Comparison of ENCODE assay signal across 1 cellular context in the genomic region with DNA sequence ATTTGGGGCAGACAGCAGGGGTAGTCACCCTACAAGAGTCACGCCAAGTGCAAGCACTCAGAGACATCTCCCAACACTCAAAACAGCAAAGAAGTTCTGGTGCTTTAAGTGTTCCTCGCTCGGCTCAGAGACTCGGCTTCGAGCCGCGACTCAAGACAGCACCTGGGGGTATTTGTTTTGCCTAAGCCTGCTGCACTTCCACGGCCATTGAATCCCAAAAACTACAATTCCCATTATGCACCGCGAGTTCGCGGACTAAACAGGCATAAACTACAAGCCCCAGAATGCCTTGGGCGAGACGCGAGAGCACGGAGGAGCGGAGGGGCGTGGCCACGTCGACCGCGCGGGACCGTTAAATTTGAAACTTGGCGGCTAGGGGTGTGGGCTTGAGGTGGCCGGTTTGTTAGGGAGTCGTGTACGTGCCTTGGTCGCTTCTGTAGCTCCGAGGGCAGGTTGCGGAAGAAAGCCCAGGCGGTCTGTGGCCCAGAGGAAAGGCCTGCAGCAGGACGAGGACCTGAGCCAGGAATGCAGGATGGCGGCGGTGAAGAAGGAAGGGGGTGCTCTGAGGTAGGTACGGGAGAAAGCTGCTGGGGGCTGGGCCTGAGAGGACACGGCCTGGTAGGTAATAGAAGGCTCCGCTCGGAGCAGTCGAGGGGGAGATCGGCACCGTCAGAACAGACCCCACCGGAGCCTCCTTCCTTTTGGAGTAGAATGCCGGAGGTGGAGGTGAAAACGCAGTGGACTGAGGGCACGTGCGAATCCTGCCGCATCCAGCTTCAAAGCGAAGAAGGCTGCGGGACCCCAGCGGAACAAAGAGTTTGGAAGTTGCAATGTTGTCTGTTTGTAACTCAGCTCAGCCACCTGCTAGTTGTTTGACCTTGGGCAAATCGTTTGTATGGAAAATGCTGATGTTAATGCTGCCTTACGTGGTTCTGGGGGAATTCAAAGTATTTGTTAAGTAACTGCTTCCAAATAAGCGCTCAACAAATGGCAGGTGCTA.
TF ChIP-seq lines count a peak whose summit lies in the region.

Gene BUB1B, plus strand, starts transcription at position 381 of the 1,000 bp plus-strand sequence. Its CDS starts 152 bp downstream, at position 533.

TF ChIP-seq in liver, 16 proteins besides CTCF, POLR2A, EP300 and RAD21 (continued from another document):
- TF ChIP-seq REST (IDR thresholded peaks at IDR 0.05) (no peak), EGR1 (IDR thresholded peaks at IDR 0.05; ENCODE audit: low read depth in 2 of 2) (no peak), NR2F2 (IDR thresholded peaks at IDR 0.05) (no peak), JUND (IDR thresholded peaks at IDR 0.05) (no peak), FOXA1 (IDR thresholded peaks at IDR 0.05) (no peak), RXRA (IDR thresholded peaks at IDR 0.05) (peak in 1 of 2 donors; percentile 12), HNF4G (IDR thresholded peaks at IDR 0.05) (no peak), TAF1 (conservative IDR thresholded peaks at IDR 0.05) (no peak)
